1 cellular context compared by ENCODE assay signal in the genomic region with DNA sequence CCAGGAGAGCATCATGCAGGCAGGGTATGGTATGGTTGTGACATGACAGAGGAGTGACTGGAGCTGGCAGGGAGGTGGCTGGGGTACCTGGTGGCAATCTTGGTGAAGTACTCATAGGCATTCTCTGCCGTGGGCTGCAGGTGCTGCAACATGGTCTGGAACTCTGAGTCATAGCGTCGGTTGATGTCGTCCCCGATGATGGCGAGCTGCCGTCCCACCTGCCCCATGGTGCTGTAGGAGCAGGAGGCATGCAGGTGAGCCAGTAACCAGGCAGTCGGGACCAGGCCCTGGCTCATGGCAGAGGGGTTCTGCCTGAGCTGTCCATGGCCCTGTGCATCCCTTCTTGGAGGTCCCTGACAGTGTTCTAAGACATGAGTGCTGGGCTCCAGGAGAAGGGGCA.
TF ChIP-seq lines count a peak whose summit lies in the region.

No MANE protein-coding gene starts in this region.

TF ChIP-seq in GM12878, 131 proteins besides CTCF, POLR2A, EP300 and RAD21:
- TF ChIP-seq KAT2A (conservative IDR thresholded peaks at IDR 0.05; ENCODE audit: control insufficient read depth, low read depth, low read length) (no peak), CEBPB (IDR thresholded peaks at IDR 0.05; ENCODE audit: borderline replicate concordance in 1 of 2, low read depth in 2 of 2, low read length in 2 of 2) (no peak), CREB1 (IDR thresholded peaks at IDR 0.05; ENCODE audit: low read depth) (no peak), ZNF207 (IDR thresholded peaks at IDR 0.05; ENCODE audit: borderline replicate concordance) (no peak), PML (IDR thresholded peaks at IDR 0.05; ENCODE audit: low read length) (no peak), TARDBP (IDR thresholded peaks at IDR 0.05; ENCODE audit: borderline replicate concordance) (no peak), PAX5 (IDR thresholded peaks at IDR 0.05; ENCODE audit: borderline replicate concordance, low read depth, low read length) (no peak), NBN (IDR thresholded peaks at IDR 0.05) (no peak), ZZZ3 (IDR thresholded peaks at IDR 0.05; ENCODE audit: control insufficient read depth, insufficient read length, low read depth) (no peak)
- TF ChIP-seq, protein P1, sequence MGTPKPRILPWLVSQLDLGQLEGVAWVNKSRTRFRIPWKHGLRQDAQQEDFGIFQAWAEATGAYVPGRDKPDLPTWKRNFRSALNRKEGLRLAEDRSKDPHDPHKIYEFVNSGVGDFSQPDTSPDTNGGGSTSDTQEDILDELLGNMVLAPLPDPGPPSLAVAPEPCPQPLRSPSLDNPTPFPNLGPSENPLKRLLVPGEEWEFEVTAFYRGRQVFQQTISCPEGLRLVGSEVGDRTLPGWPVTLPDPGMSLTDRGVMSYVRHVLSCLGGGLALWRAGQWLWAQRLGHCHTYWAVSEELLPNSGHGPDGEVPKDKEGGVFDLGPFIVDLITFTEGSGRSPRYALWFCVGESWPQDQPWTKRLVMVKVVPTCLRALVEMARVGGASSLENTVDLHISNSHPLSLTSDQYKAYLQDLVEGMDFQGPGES (IDR thresholded peaks at IDR 0.05), result no peak
